Comparison of ENCODE assay signal across 23 cellular contexts in the genomic region with DNA sequence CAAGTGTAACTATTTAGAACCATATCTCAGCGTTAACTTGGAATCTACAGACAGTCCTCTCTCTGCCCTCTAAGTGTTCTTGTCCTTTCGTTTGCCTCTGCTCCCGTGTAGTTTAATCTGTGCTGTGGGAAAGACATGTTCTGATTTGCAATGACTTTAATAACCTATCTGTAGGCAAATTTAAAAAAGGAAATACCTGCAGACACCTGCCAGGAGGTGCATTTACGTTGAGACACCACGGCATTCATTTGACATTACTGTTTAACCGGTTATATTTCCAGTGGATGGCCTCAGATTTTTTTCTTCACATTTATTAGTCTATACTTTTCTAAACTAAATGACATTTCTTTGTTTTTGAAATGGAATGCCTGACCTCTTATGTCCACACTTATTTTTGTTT.
"Had no signal": no experiment of that assay in that cellular context is flagged by ENCODE, and none has a peak within 500 bp of the region (broad histone marks: within the 10 kb centered on the region; RNA-seq: fewer than 3 reads in every experiment).

No MANE protein-coding gene starts in this region.

- H3K4me1 Mint-ChIP-seq: endodermal cell; mesothelial cell of epicardium; naive thymus-derived CD4-positive, alpha-beta T cell had no signal

- H3K27me3 ChIP-seq: colonic mucosa, esophagus muscularis mucosa, gastrocnemius medialis, heart right ventricle, left lung had no signal

- H3K36me3 Mint-ChIP-seq: mesothelial cell of epicardium; naive thymus-derived CD4-positive, alpha-beta T cell had no signal

- H3K27me3 Mint-ChIP-seq: dendritic cell treated with granulocyte-macrophage colony-stimulating factor and Interleukin-4, amounts not matched to agents 40 ng/mL and 50 ng/mL, for 4 days; effector memory CD8-positive, alpha-beta T cell; naive thymus-derived CD4-positive, alpha-beta T cell had no signal

- H3K4me3 Mint-ChIP-seq: dendritic cell treated with granulocyte-macrophage colony-stimulating factor and Interleukin-4, amounts not matched to agents 40 ng/mL and 50 ng/mL, for 4 days; effector memory CD8-positive, alpha-beta T cell; endodermal cell; mesothelial cell of epicardium; naive thymus-derived CD4-positive, alpha-beta T cell had no signal

- H3K4me3 ChIP-seq: colonic mucosa, esophagus muscularis mucosa, gastrocnemius medialis, heart right ventricle, left lung, lower lobe of right lung, mucosa of descending colon had no signal

- DNase-seq: colonic mucosa; cortex of kidney; effector CD8-positive, alpha-beta T cell; effector memory CD8-positive, alpha-beta T cell; endodermal cell; foreskin melanocyte; gastrocnemius medialis; glutamatergic neuron; head of caudate nucleus; heart right ventricle; hippocampal formation; left cardiac atrium; left lung; left ventricle myocardium superior; lower lobe of right lung; mesenchymal stem cell; mucosa of descending colon; naive thymus-derived CD4-positive, alpha-beta T cell had no signal

- H3K9me3 Mint-ChIP-seq: dendritic cell treated with granulocyte-macrophage colony-stimulating factor and Interleukin-4, amounts not matched to agents 40 ng/mL and 50 ng/mL, for 4 days; endodermal cell; mesothelial cell of epicardium had no signal

- FAIRE-seq: islet of Langerhans, keratinocyte had no signal

- H3K36me3 ChIP-seq: colonic mucosa, esophagus muscularis mucosa, gastrocnemius medialis, heart right ventricle, left lung, lower lobe of right lung had no signal

- H3K27ac Mint-ChIP-seq: dendritic cell treated with granulocyte-macrophage colony-stimulating factor and Interleukin-4, amounts not matched to agents 40 ng/mL and 50 ng/mL, for 4 days; effector memory CD8-positive, alpha-beta T cell; endodermal cell; mesothelial cell of epicardium; naive thymus-derived CD4-positive, alpha-beta T cell had no signal

- H3K27ac ChIP-seq: colonic mucosa, esophagus muscularis mucosa, gastrocnemius medialis, heart right ventricle, left lung, lower lobe of right lung had no signal

- ATAC-seq: effector memory CD8-positive, alpha-beta T cell; gastrocnemius medialis; heart right ventricle; left cardiac atrium; left lung; left ventricle myocardium superior; lower lobe of right lung; mucosa of descending colon; naive thymus-derived CD4-positive, alpha-beta T cell had no signal

- H3K9me3 ChIP-seq: colonic mucosa, esophagus muscularis mucosa, gastrocnemius medialis, heart right ventricle, left lung, lower lobe of right lung had no signal

- H3K4me1 ChIP-seq: colonic mucosa, esophagus muscularis mucosa, gastrocnemius medialis, heart right ventricle, left lung, lower lobe of right lung had no signal
